13 cellular contexts compared by ENCODE assay signal in genomic region chr12:110765144-110765543, GRCh38.
"Had no signal": no experiment of that assay in that cellular context is flagged by ENCODE, and none has a peak within 500 bp of the region (broad histone marks: within the 10 kb centered on the region; RNA-seq: fewer than 3 reads in every experiment).

No MANE protein-coding gene starts in this region.

- DNase-seq: activated CD4-positive, alpha-beta T cell treated with anti-CD3 and anti-CD28 coated beads for 48 hours; activated CD8-positive, alpha-beta memory T cell treated with anti-CD3 and anti-CD28 coated beads, Interleukin-2, amount 50 U/mL, for 48 hours; activated CD8-positive, alpha-beta T cell treated with anti-CD3 and anti-CD28 coated beads, Interleukin-2, amount 10 ng/mL, durations not matched to agents 7 days and 5 days; activated naive CD4-positive, alpha-beta T cell; hypothalamus; lower lobe of right lung; naive thymus-derived CD4-positive, alpha-beta T cell; occipital lobe; right cardiac atrium; trophoblast cell; WERI-Rb-1 had no signal

- ATAC-seq: activated CD8-positive, alpha-beta T cell treated with anti-CD3 and anti-CD28 coated beads, Interleukin-2, amount 10 ng/mL, durations not matched to agents 7 days and 5 days; esophagus mucosa; lower lobe of right lung; naive thymus-derived CD4-positive, alpha-beta T cell; right cardiac atrium; stimulated activated effector memory CD8-positive, alpha-beta T cell treated with anti-CD3 and anti-CD28 coated beads, Interleukin-12 subunit alpha, Interleukin-12 subunit beta, amount 100 ng/mL, for 72 hours had no signal
